Comparison of ENCODE assay signal across 1 cellular context in the genomic region with DNA sequence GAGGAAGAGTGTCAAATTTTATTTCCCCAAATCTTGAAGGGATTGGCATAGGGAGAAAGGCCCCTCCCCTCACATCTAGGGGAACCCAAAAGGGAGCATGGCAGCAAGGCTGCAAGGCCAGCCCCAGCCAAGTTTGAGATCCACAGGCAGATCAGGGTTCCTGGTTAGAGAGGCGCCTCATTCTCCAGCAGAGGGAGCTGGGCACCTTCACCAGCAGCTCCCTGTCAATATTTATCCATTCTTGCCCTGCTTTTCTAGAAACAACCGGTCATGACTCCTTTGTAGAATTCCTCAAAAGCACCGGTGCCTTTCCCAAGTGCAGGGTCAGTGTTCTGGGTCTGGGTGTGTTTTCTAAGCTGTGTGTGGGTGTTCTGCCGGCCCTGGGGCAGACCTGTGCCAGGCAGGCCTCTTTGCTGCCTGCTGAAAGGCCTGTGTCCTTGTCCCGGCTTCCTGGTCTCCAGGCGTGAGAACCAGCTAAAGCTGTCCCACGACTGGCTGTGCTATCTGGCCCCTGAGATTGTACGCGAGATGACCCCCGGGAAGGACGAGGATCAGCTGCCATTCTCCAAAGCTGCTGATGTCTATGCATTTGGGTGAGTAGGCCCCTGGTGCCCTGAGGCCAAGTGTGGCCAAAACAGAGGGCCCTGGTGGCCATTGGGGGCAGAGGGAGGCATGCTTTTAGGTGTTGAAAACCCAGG.
TF ChIP-seq lines count a peak whose summit lies in the region.

No MANE protein-coding gene starts in this region.

TF ChIP-seq in HepG2, 621 proteins besides CTCF, POLR2A, EP300 and RAD21 (continued from another document and continues in another):
- TF ChIP-seq, protein P1, sequence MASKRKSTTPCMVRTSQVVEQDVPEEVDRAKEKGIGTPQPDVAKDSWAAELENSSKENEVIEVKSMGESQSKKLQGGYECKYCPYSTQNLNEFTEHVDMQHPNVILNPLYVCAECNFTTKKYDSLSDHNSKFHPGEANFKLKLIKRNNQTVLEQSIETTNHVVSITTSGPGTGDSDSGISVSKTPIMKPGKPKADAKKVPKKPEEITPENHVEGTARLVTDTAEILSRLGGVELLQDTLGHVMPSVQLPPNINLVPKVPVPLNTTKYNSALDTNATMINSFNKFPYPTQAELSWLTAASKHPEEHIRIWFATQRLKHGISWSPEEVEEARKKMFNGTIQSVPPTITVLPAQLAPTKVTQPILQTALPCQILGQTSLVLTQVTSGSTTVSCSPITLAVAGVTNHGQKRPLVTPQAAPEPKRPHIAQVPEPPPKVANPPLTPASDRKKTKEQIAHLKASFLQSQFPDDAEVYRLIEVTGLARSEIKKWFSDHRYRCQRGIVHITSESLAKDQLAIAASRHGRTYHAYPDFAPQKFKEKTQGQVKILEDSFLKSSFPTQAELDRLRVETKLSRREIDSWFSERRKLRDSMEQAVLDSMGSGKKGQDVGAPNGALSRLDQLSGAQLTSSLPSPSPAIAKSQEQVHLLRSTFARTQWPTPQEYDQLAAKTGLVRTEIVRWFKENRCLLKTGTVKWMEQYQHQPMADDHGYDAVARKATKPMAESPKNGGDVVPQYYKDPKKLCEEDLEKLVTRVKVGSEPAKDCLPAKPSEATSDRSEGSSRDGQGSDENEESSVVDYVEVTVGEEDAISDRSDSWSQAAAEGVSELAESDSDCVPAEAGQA (IDR thresholded peaks at IDR 0.05; ENCODE audit: low read depth), result no peak
- TF ChIP-seq, protein P1 (CRISPR knock-in tag; IDR thresholded peaks at IDR 0.05; ENCODE audit: borderline replicate concordance), result no peak
- TF ChIP-seq, protein P2, sequence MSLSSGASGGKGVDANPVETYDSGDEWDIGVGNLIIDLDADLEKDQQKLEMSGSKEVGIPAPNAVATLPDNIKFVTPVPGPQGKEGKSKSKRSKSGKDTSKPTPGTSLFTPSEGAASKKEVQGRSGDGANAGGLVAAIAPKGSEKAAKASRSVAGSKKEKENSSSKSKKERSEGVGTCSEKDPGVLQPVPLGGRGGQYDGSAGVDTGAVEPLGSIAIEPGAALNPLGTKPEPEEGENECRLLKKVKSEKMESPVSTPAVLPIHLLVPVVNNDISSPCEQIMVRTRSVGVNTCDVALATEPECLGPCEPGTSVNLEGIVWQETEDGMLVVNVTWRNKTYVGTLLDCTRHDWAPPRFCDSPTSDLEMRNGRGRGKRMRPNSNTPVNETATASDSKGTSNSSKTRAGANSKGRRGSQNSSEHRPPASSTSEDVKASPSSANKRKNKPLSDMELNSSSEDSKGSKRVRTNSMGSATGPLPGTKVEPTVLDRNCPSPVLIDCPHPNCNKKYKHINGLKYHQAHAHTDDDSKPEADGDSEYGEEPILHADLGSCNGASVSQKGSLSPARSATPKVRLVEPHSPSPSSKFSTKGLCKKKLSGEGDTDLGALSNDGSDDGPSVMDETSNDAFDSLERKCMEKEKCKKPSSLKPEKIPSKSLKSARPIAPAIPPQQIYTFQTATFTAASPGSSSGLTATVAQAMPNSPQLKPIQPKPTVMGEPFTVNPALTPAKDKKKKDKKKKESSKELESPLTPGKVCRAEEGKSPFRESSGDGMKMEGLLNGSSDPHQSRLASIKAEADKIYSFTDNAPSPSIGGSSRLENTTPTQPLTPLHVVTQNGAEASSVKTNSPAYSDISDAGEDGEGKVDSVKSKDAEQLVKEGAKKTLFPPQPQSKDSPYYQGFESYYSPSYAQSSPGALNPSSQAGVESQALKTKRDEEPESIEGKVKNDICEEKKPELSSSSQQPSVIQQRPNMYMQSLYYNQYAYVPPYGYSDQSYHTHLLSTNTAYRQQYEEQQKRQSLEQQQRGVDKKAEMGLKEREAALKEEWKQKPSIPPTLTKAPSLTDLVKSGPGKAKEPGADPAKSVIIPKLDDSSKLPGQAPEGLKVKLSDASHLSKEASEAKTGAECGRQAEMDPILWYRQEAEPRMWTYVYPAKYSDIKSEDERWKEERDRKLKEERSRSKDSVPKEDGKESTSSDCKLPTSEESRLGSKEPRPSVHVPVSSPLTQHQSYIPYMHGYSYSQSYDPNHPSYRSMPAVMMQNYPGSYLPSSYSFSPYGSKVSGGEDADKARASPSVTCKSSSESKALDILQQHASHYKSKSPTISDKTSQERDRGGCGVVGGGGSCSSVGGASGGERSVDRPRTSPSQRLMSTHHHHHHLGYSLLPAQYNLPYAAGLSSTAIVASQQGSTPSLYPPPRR (CRISPR knock-in tag; IDR thresholded peaks at IDR 0.05; ENCODE audit: borderline replicate concordance), result no peak
- TF ChIP-seq KDM5B (CRISPR knock-in tag; IDR thresholded peaks at IDR 0.05; ENCODE audit: borderline replicate concordance) (no peak), HIVEP1 (CRISPR knock-in tag; IDR thresholded peaks at IDR 0.05) (no peak), TAF1 (CRISPR knock-in tag; IDR thresholded peaks at IDR 0.05) (no peak), XRCC5 (optimal IDR thresholded peaks at IDR 0.05; ENCODE audit: low read length) (no peak), PHB2 (IDR thresholded peaks at IDR 0.05; ENCODE audit: partially characterized antibody) (no peak), BCL6 (CRISPR knock-in tag; IDR thresholded peaks at IDR 0.05) (peak; percentile 99), ZFX (CRISPR knock-in tag; IDR thresholded peaks at IDR 0.05; ENCODE audit: low read depth) (no peak), ZNF350 (CRISPR knock-in tag; IDR thresholded peaks at IDR 0.05; ENCODE audit: borderline replicate concordance, low read depth) (no peak), MAFF (IDR thresholded peaks at IDR 0.05; ENCODE audit: low read depth, low read length) (no peak), MED8 (CRISPR knock-in tag; IDR thresholded peaks at IDR 0.05; ENCODE audit: insufficient replicate concordance) (no peak), ARID2 (CRISPR knock-in tag; IDR thresholded peaks at IDR 0.05; ENCODE audit: borderline replicate concordance) (no peak), GTF2F1 (IDR thresholded peaks at IDR 0.05; ENCODE audit: low read length) (no peak), ZKSCAN5 (CRISPR knock-in tag; IDR thresholded peaks at IDR 0.05) (no peak), RARA (CRISPR knock-in tag; IDR thresholded peaks at IDR 0.05) (peak; percentile 91), ZNF660 (CRISPR knock-in tag; IDR thresholded peaks at IDR 0.05; ENCODE audit: borderline replicate concordance, low read depth) (no peak), NFE2L1 (CRISPR knock-in tag; IDR thresholded peaks at IDR 0.05; ENCODE audit: borderline replicate concordance) (no peak), NCOA5 (CRISPR knock-in tag; IDR thresholded peaks at IDR 0.05) (no peak)
- TF ChIP-seq, protein P3, sequence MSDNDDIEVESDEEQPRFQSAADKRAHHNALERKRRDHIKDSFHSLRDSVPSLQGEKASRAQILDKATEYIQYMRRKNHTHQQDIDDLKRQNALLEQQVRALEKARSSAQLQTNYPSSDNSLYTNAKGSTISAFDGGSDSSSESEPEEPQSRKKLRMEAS (IDR thresholded peaks at IDR 0.05), result no peak
- TF ChIP-seq, protein P4, sequence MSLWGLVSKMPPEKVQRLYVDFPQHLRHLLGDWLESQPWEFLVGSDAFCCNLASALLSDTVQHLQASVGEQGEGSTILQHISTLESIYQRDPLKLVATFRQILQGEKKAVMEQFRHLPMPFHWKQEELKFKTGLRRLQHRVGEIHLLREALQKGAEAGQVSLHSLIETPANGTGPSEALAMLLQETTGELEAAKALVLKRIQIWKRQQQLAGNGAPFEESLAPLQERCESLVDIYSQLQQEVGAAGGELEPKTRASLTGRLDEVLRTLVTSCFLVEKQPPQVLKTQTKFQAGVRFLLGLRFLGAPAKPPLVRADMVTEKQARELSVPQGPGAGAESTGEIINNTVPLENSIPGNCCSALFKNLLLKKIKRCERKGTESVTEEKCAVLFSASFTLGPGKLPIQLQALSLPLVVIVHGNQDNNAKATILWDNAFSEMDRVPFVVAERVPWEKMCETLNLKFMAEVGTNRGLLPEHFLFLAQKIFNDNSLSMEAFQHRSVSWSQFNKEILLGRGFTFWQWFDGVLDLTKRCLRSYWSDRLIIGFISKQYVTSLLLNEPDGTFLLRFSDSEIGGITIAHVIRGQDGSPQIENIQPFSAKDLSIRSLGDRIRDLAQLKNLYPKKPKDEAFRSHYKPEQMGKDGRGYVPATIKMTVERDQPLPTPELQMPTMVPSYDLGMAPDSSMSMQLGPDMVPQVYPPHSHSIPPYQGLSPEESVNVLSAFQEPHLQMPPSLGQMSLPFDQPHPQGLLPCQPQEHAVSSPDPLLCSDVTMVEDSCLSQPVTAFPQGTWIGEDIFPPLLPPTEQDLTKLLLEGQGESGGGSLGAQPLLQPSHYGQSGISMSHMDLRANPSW (CRISPR knock-in tag; IDR thresholded peaks at IDR 0.05; ENCODE audit: borderline replicate concordance), result no peak
- TF ChIP-seq, protein P5, sequence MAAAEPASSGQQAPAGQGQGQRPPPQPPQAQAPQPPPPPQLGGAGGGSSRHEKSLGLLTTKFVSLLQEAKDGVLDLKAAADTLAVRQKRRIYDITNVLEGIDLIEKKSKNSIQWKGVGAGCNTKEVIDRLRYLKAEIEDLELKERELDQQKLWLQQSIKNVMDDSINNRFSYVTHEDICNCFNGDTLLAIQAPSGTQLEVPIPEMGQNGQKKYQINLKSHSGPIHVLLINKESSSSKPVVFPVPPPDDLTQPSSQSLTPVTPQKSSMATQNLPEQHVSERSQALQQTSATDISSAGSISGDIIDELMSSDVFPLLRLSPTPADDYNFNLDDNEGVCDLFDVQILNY (CRISPR knock-in tag; conservative IDR thresholded peaks at IDR 0.05), result no peak
- TF ChIP-seq, protein P6, sequence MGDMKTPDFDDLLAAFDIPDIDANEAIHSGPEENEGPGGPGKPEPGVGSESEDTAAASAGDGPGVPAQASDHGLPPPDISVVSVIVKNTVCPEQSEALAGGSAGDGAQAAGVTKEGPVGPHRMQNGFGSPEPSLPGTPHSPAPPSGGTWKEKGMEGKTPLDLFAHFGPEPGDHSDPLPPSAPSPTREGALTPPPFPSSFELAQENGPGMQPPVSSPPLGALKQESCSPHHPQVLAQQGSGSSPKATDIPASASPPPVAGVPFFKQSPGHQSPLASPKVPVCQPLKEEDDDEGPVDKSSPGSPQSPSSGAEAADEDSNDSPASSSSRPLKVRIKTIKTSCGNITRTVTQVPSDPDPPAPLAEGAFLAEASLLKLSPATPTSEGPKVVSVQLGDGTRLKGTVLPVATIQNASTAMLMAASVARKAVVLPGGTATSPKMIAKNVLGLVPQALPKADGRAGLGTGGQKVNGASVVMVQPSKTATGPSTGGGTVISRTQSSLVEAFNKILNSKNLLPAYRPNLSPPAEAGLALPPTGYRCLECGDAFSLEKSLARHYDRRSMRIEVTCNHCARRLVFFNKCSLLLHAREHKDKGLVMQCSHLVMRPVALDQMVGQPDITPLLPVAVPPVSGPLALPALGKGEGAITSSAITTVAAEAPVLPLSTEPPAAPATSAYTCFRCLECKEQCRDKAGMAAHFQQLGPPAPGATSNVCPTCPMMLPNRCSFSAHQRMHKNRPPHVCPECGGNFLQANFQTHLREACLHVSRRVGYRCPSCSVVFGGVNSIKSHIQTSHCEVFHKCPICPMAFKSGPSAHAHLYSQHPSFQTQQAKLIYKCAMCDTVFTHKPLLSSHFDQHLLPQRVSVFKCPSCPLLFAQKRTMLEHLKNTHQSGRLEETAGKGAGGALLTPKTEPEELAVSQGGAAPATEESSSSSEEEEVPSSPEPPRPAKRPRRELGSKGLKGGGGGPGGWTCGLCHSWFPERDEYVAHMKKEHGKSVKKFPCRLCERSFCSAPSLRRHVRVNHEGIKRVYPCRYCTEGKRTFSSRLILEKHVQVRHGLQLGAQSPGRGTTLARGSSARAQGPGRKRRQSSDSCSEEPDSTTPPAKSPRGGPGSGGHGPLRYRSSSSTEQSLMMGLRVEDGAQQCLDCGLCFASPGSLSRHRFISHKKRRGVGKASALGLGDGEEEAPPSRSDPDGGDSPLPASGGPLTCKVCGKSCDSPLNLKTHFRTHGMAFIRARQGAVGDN (CRISPR knock-in tag; IDR thresholded peaks at IDR 0.05), result peak; percentile 24; the same call in 1 of the 2 replicates
- TF ChIP-seq, protein P7, sequence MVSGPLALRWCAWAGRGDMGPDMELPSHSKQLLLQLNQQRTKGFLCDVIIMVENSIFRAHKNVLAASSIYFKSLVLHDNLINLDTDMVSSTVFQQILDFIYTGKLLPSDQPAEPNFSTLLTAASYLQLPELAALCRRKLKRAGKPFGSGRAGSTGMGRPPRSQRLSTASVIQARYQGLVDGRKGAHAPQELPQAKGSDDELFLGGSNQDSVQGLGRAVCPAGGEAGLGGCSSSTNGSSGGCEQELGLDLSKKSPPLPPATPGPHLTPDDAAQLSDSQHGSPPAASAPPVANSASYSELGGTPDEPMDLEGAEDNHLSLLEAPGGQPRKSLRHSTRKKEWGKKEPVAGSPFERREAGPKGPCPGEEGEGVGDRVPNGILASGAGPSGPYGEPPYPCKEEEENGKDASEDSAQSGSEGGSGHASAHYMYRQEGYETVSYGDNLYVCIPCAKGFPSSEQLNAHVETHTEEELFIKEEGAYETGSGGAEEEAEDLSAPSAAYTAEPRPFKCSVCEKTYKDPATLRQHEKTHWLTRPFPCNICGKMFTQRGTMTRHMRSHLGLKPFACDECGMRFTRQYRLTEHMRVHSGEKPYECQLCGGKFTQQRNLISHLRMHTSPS (CRISPR knock-in tag; IDR thresholded peaks at IDR 0.05; ENCODE audit: low read depth), result no peak
- TF ChIP-seq, protein P8, sequence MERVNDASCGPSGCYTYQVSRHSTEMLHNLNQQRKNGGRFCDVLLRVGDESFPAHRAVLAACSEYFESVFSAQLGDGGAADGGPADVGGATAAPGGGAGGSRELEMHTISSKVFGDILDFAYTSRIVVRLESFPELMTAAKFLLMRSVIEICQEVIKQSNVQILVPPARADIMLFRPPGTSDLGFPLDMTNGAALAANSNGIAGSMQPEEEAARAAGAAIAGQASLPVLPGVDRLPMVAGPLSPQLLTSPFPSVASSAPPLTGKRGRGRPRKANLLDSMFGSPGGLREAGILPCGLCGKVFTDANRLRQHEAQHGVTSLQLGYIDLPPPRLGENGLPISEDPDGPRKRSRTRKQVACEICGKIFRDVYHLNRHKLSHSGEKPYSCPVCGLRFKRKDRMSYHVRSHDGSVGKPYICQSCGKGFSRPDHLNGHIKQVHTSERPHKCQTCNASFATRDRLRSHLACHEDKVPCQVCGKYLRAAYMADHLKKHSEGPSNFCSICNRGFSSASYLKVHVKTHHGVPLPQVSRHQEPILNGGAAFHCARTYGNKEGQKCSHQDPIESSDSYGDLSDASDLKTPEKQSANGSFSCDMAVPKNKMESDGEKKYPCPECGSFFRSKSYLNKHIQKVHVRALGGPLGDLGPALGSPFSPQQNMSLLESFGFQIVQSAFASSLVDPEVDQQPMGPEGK (CRISPR knock-in tag; IDR thresholded peaks at IDR 0.05), result no peak
